9 cellular contexts compared by ENCODE assay signal in genomic region chr5:59769041-59769360, GRCh38.
DNase-seq lines count a peak whose midpoint lies in the region; ATAC-seq, FAIRE-seq and TF ChIP-seq lines count a peak whose summit lies in the region.
"Had no signal": no experiment of that assay in that cellular context is flagged by ENCODE, and none has a peak within 500 bp of the region (broad histone marks: within the 10 kb centered on the region; RNA-seq: fewer than 3 reads in every experiment).

No MANE protein-coding gene starts in this region.

- H3K4me3 Mint-ChIP-seq in activated CD4-positive, alpha-beta T cell treated with anti-CD3 and anti-CD28 coated beads, Interleukin-2, amount 10 ng/mL, durations not matched to agents 7 days and 5 days = peak overlapping the region; percentile 21

- H3K79me2 ChIP-seq in HepG2 (ENCODE audit: insufficient read depth, low read length) = no peaks in the 10 kb centered on the region

- H3K4me1 ChIP-seq in ascending aorta (no peaks in the 10 kb centered on the region), HepG2 (ENCODE audit: insufficient read depth, low read length) (peaks cover 35% of the 10 kb centered on the region), thoracic aorta (ENCODE audit: control insufficient read depth in 1 of 2, low read depth in 2 of 2) (peaks cover 4 to 16% of the 10 kb centered on the region in 2 donors)

- peak overlapping the region; percentile 66 for H3K4me2 ChIP-seq in HepG2 (ENCODE audit: low read depth, low read length)

- H3K9me3 ChIP-seq in ascending aorta (no peaks in the 10 kb centered on the region), HepG2 (ENCODE audit: low read length) (no peaks in the 10 kb centered on the region), thoracic aorta (no peaks in the 10 kb centered on the region)
- H3K9me3 ChIP-seq: mucosa of descending colon had no signal

- no peaks in the 10 kb centered on the region for H3K36me3 ChIP-seq in ascending aorta
- H3K36me3 ChIP-seq in HepG2 (replicated peaks in 1 of 2; ENCODE audit: control insufficient read depth in 1 of 2, insufficient read depth in 2 of 2, low read length in 2 of 2) = no peaks in the 10 kb centered on the region
- no peaks in the 10 kb centered on the region for H3K36me3 ChIP-seq in thoracic aorta

- H3K27me3 ChIP-seq in ascending aorta (no peaks in the 10 kb centered on the region), HepG2 (ENCODE audit: control insufficient read depth in 1 of 2, insufficient read depth in 2 of 2, low read length in 2 of 2) (no peaks in the 10 kb centered on the region), thoracic aorta (replicated peaks; ENCODE audit: insufficient read depth) (no peaks in the 10 kb centered on the region)

- CTCF ChIA-PET in activated CD4-positive, alpha-beta T cell treated with anti-CD3 and anti-CD28 coated beads, Interleukin-2, amount 10 ng/mL, durations not matched to agents 7 days and 5 days (lab: Charles Lee) = interaction anchor here (0.5 to 0.8 kb wide), 2 partner anchors 15 to 18 kb away, joined by 3 to 5 read pairs; no protein-coding TSS in a partner anchor
- CTCF ChIA-PET in HepG2 (lab: Yijun Ruan, JAX; ENCODE audit: low intra/inter-chr PET ratio, low total read pairs) = no interaction called here

- no peak overlapping the region for H3K9ac ChIP-seq in HepG2 (ENCODE audit: insufficient read depth, low read depth, low read length)

- no peaks in the 10 kb centered on the region for H3K9me3 Mint-ChIP-seq in activated CD4-positive, alpha-beta T cell treated with anti-CD3 and anti-CD28 coated beads, Interleukin-2, amount 10 ng/mL, durations not matched to agents 7 days and 5 days

- H4K20me1 ChIP-seq in HepG2 (ENCODE audit: insufficient read depth, low read length) = no peaks in the 10 kb centered on the region

- in situ Hi-C loops in HepG2 (cut with HindIII; ENCODE audit: extremely low pct_ligation_motif_present, low pct_unique_long_range_greater_than_20kb) = no loop called here

- 23% methylated on average over 1 of the region's 1 CpG for WGBS in HepG2 (ENCODE audit: low lambda C conversion rate)

- peaks cover 11% of the 10 kb centered on the region for H3K4me1 Mint-ChIP-seq in activated CD4-positive, alpha-beta T cell treated with anti-CD3 and anti-CD28 coated beads, Interleukin-2, amount 10 ng/mL, durations not matched to agents 7 days and 5 days

- POLR2A ChIA-PET in activated CD4-positive, alpha-beta T cell treated with anti-CD3 and anti-CD28 coated beads, Interleukin-2, amount 10 ng/mL, durations not matched to agents 7 days and 5 days (lab: Charles Lee) = no interaction called here
- POLR2A ChIA-PET in HepG2 (lab: Yijun Ruan, JAX) = no interaction called here

- H3K27me3 Mint-ChIP-seq in activated CD4-positive, alpha-beta T cell treated with anti-CD3 and anti-CD28 coated beads, Interleukin-2, amount 10 ng/mL, durations not matched to agents 7 days and 5 days = peaks cover 31% of the 10 kb centered on the region

- FAIRE-seq in HepG2 (lab: Jason Lieb, UNC) = no peak

- H3K27ac ChIP-seq in ascending aorta = no peak overlapping the region
- no peak overlapping the region for H3K27ac ChIP-seq in HepG2 (ENCODE audit: extremely low read length, insufficient read depth, low read length)
- no peak overlapping the region for H3K27ac ChIP-seq in thoracic aorta

- intact Hi-C loops in ascending aorta (cut with DNase I) = no loop called here
- intact Hi-C loops in HepG2 (cut with micrococcal nuclease; ENCODE audit: unreplicated experiment) = no loop called here

- no peak for TF ChIP-seq POLR2A in HepG2 (IDR thresholded peaks at IDR 0.05; ENCODE audit: insufficient read depth in 1 of 2, low read depth in 2 of 2, low read length in 2 of 2)

- BruUV-seq in HepG2 (replicated peaks; lab: Mats Ljungman, UMichigan) = no TSS peak

- H3K4me3 ChIP-seq in ascending aorta = peak overlapping the region; percentile 37 to 62
- peak overlapping the region; percentile 43 to 68 (median 55); a peak in 4 of 6 replicates for H3K4me3 ChIP-seq in HepG2 (replicated peaks in 1 of 3; ENCODE audit: insufficient read depth in 1 of 3, low read depth in 2 of 3, low read length in 3 of 3)
- peak overlapping the region; percentile 73 for H3K4me3 ChIP-seq in thoracic aorta

- TF ChIP-seq RAD21 in HepG2 (CRISPR knock-in tag; IDR thresholded peaks at IDR 0.05) = no peak

- no peaks in the 10 kb centered on the region for H3K36me3 Mint-ChIP-seq in activated CD4-positive, alpha-beta T cell treated with anti-CD3 and anti-CD28 coated beads, Interleukin-2, amount 10 ng/mL, durations not matched to agents 7 days and 5 days (ENCODE audit: low read depth)

- TF ChIP-seq EP300 in HepG2 (IDR thresholded peaks at IDR 0.05; ENCODE audit: low read depth in 2 of 2, low read length in 2 of 2) = no peak
- TF ChIP-seq EP300 in HepG2 (CRISPR knock-in tag; IDR thresholded peaks at IDR 0.05; ENCODE audit: borderline replicate concordance) = no peak

- no peak; the same call in 2 of the 3 replicates for ATAC-seq in HepG2
- no peak for ATAC-seq in thoracic aorta (ENCODE audit: insufficient number of reproducible peaks, low FRiP score, low read depth)
- no peak for ATAC-seq in GM19328 (IDR thresholded peaks at IDR 0.05; ENCODE audit: unreplicated experiment)

- TF ChIP-seq CTCF in ascending aorta (IDR thresholded peaks at IDR 0.05) (no peak), HepG2 (CRISPR knock-in tag; IDR thresholded peaks at IDR 0.05) (no peak), thoracic aorta (IDR thresholded peaks at IDR 0.05) (no peak)

- no peak overlapping the region for H2AFZ ChIP-seq in HepG2 (ENCODE audit: low read length)

- H3K27ac Mint-ChIP-seq in activated CD4-positive, alpha-beta T cell treated with anti-CD3 and anti-CD28 coated beads, Interleukin-2, amount 10 ng/mL, durations not matched to agents 7 days and 5 days = no peak overlapping the region

- DNase-seq in activated CD4-positive, alpha-beta T cell treated with anti-CD3 and anti-CD28 coated beads, Interleukin-2, amount 10 ng/mL, durations not matched to agents 7 days and 5 days = no peak
- no peak for DNase-seq in activated CD4-positive, alpha-beta T cell treated with anti-CD3 and anti-CD28 coated beads, Interleukin-2, amount 50 U/mL, for 48 hours
- no peak for DNase-seq in ascending aorta (ENCODE audit: low spot score in 2 of 2)
- no peak for DNase-seq in HepG2 (ENCODE audit: low spot score)
- no peak for DNase-seq in thoracic aorta (ENCODE audit: low spot score)
- DNase-seq in NCI-H2196 treated with DMSO at 0.1 percent for 48 hours (lab: John Stamatoyannopoulos, UW; ENCODE audit: unreplicated experiment) = no peak
- no peak for DNase-seq in NCI-H1436 (lab: John Stamatoyannopoulos, UW)

TF ChIP-seq in HepG2, 621 proteins besides CTCF, POLR2A, EP300 and RAD21 (continues in another document):
- TF ChIP-seq SMARCE1 (IDR thresholded peaks at IDR 0.05; ENCODE audit: borderline replicate concordance) (no peak), XBP1 (CRISPR knock-in tag; IDR thresholded peaks at IDR 0.05) (no peak), IRF9 (CRISPR knock-in tag; IDR thresholded peaks at IDR 0.05; ENCODE audit: borderline replicate concordance) (no peak), ZNF543 (CRISPR knock-in tag; IDR thresholded peaks at IDR 0.05) (no peak), NFE2L2 (IDR thresholded peaks at IDR 0.05; ENCODE audit: low read length) (no peak), FOXC1 (CRISPR knock-in tag; IDR thresholded peaks at IDR 0.05; ENCODE audit: borderline replicate concordance) (no peak), ZNF616 (CRISPR knock-in tag; IDR thresholded peaks at IDR 0.05; ENCODE audit: low read depth) (no peak), MXD1 (CRISPR knock-in tag; IDR thresholded peaks at IDR 0.05) (no peak), DR1 (CRISPR knock-in tag; IDR thresholded peaks at IDR 0.05) (no peak), ZNF678 (CRISPR knock-in tag; IDR thresholded peaks at IDR 0.05) (no peak), ATF1 (CRISPR knock-in tag; IDR thresholded peaks at IDR 0.05) (no peak), CBX5 (CRISPR knock-in tag; IDR thresholded peaks at IDR 0.05; ENCODE audit: borderline replicate concordance) (no peak), NFIC (IDR thresholded peaks at IDR 0.05; ENCODE audit: low read length) (no peak), GPBP1L1 (CRISPR knock-in tag; IDR thresholded peaks at IDR 0.05) (no peak), MTF1 (CRISPR knock-in tag; IDR thresholded peaks at IDR 0.05) (no peak), TFAP4 (IDR thresholded peaks at IDR 0.05; ENCODE audit: borderline replicate concordance, low read depth) (no peak)
